Comparison of ENCODE assay signal across 2 cellular contexts in genomic region chr1:109151591-109151990, GRCh38.
TF ChIP-seq lines count a peak whose summit lies in the region.

No MANE protein-coding gene starts in this region.

TF ChIP-seq in A549, 52 proteins besides CTCF, POLR2A, EP300 and RAD21:
- TF ChIP-seq RFX5 (IDR thresholded peaks at IDR 0.05) (no peak), ATOH8 (CRISPR knock-in tag; IDR thresholded peaks at IDR 0.05; ENCODE audit: low read depth) (no peak), RARB (CRISPR knock-in tag; IDR thresholded peaks at IDR 0.05) (no peak), ZFP36 (IDR thresholded peaks at IDR 0.05; ENCODE audit: borderline replicate concordance, partially characterized antibody) (no peak), SMC3 (IDR thresholded peaks at IDR 0.05) (no peak), USF2 (IDR thresholded peaks at IDR 0.05) (no peak), HEYL (CRISPR knock-in tag; IDR thresholded peaks at IDR 0.05) (no peak), TFCP2L1 (CRISPR knock-in tag; IDR thresholded peaks at IDR 0.05) (no peak), MAZ (IDR thresholded peaks at IDR 0.05; ENCODE audit: borderline replicate concordance, low read depth, low read length) (no peak), HOXB13 (CRISPR knock-in tag; IDR thresholded peaks at IDR 0.05; ENCODE audit: low read depth) (no peak)

TF ChIP-seq in H1, 55 proteins besides CTCF, POLR2A, EP300 and RAD21:
- TF ChIP-seq CHD1 (IDR thresholded peaks at IDR 0.05; ENCODE audit: low read depth, low read length) = no peak
- TF ChIP-seq HDAC2 (IDR thresholded peaks at IDR 0.05; ENCODE audit: borderline replicate concordance in 1 of 2, low read depth in 2 of 2, low read length in 2 of 2) = no peak
- TF ChIP-seq FOSL1 (IDR thresholded peaks at IDR 0.05; ENCODE audit: insufficient read depth, low read depth, low read length) = no peak
- no peak for TF ChIP-seq ATF2 (IDR thresholded peaks at IDR 0.05; ENCODE audit: low read length)
- TF ChIP-seq POU5F1 (IDR thresholded peaks at IDR 0.05; ENCODE audit: low read depth, low read length) = no peak
- TF ChIP-seq TBP (IDR thresholded peaks at IDR 0.05; ENCODE audit: low read depth, low read length) = no peak
- no peak for TF ChIP-seq SP1 (IDR thresholded peaks at IDR 0.05; ENCODE audit: low read depth, low read length)
- no peak for TF ChIP-seq BCL11A (IDR thresholded peaks at IDR 0.05; ENCODE audit: low read depth in 2 of 2, low read length in 2 of 2)
- TF ChIP-seq SRF (IDR thresholded peaks at IDR 0.05; ENCODE audit: low read depth, low read length) = no peak
- TF ChIP-seq CHD2 (IDR thresholded peaks at IDR 0.05; ENCODE audit: low read length) = no peak
- TF ChIP-seq TEAD4 (IDR thresholded peaks at IDR 0.05; ENCODE audit: low read depth, low read length) = no peak
- TF ChIP-seq JUND (IDR thresholded peaks at IDR 0.05; ENCODE audit: low read length) = no peak
